8 cellular contexts compared by ENCODE assay signal in the genomic region with DNA sequence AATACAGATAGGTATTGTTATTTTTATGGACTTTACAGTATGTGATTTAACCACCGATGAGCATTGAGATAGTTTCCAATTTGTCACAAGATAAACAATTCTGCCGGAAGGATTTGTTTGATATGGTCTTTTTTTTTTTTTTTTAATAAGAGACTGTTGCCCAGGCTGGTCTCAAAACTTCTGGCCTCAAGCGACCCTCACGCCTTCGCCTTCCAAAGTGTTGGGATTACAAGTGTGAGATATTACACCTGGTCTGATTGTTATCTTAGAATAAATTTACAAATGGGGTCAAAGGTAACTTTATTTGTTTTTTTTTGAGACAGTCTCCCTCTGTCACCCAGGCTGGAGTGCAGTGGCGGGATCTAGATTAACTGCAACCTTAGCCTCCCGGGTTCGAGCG. TPM values are rescaled to one million over a fixed set of nuclear protein-coding genes. Genes with fewer than 3 reads are reported as not detected.
DNase-seq lines count a peak whose midpoint lies in the region; ATAC-seq, FAIRE-seq and TF ChIP-seq lines count a peak whose summit lies in the region.

No MANE protein-coding gene starts in this region.

- H3K36me3 ChIP-seq in iPS-20b (ENCODE audit: insufficient read depth, low read depth, low read length): no peaks in the 10 kb centered on the region

- no peak for ATAC-seq in stimulated activated naive B cell treated with anti-CD40 and anti-IgM and Interleukin-4, amounts not matched to agents 10 μg/mL and 1 μg/mL and 100 μg/mL, for 72 hours (replicated peaks)

- H3K27ac ChIP-seq in iPS-20b (ENCODE audit: low read length): no peak overlapping the region

- H3K36me3 Mint-ChIP-seq in HFFc6 (ENCODE audit: low read depth): peaks cover 6% of the 10 kb centered on the region
- H3K36me3 Mint-ChIP-seq in activated T-helper 1 cell treated with anti-CD3 and anti-CD28 coated beads, Interleukin-12 subunit alpha, Interleukin-12 subunit beta, Interleukin-2, Interleukin-4 antibody, amounts not matched to agents 30 ng/mL and 10 ng/mL and 1 ng/mL, durations not matched to agents 14 hours and 24 hours and 36 hours (ENCODE audit: low read depth): peaks cover 4% of the 10 kb centered on the region
- peaks cover 5 to 22% of the 10 kb centered on the region in 2 donors for H3K36me3 Mint-ChIP-seq in stimulated activated naive B cell treated with anti-CD40 and anti-IgM and Interleukin-4, amounts not matched to agents 10 μg/mL and 1 μg/mL and 100 μg/mL, for 72 hours

- H3K9me3 ChIP-seq in iPS-20b (ENCODE audit: insufficient read depth, low read depth, low read length): no peaks in the 10 kb centered on the region

- H3K4me3 Mint-ChIP-seq in HFFc6: peak overlapping the region; percentile 87
- H3K4me3 Mint-ChIP-seq in activated T-helper 1 cell treated with anti-CD3 and anti-CD28 coated beads, Interleukin-12 subunit alpha, Interleukin-12 subunit beta, Interleukin-2, Interleukin-4 antibody, amounts not matched to agents 30 ng/mL and 10 ng/mL and 1 ng/mL, durations not matched to agents 14 hours and 24 hours and 36 hours: peak overlapping the region; percentile 81
- peak overlapping the region; percentile 66 to 73 for H3K4me3 Mint-ChIP-seq in stimulated activated naive B cell treated with anti-CD40 and anti-IgM and Interleukin-4, amounts not matched to agents 10 μg/mL and 1 μg/mL and 100 μg/mL, for 72 hours

- TF ChIP-seq POLR2A in GM12892 (IDR thresholded peaks at IDR 0.05; ENCODE audit: low read depth, low read length): no peak

- no peaks in the 10 kb centered on the region; the same call in 1 of the 2 replicates for H3K4me1 ChIP-seq in iPS-20b (ENCODE audit: insufficient read depth, low read length)

- intact Hi-C loops in activated T-helper 1 cell treated with anti-CD3 and anti-CD28 coated beads, Interleukin-12 subunit alpha, Interleukin-12 subunit beta, Interleukin-2, Interleukin-4 antibody, amounts not matched to agents 30 ng/mL and 10 ng/mL and 1 ng/mL, durations not matched to agents 14 hours and 24 hours and 36 hours (cut with micrococcal nuclease): loop anchor here (2.0 kb wide), 3 partner anchors 81 to 103 kb away; no protein-coding TSS in a partner anchor

- H3K27ac Mint-ChIP-seq in HFFc6: peak overlapping the region; percentile 59
- H3K27ac Mint-ChIP-seq in activated T-helper 1 cell treated with anti-CD3 and anti-CD28 coated beads, Interleukin-12 subunit alpha, Interleukin-12 subunit beta, Interleukin-2, Interleukin-4 antibody, amounts not matched to agents 30 ng/mL and 10 ng/mL and 1 ng/mL, durations not matched to agents 14 hours and 24 hours and 36 hours: no peak overlapping the region
- peak overlapping the region; percentile 31 for H3K27ac Mint-ChIP-seq in stimulated activated naive B cell treated with anti-CD40 and anti-IgM and Interleukin-4, amounts not matched to agents 10 μg/mL and 1 μg/mL and 100 μg/mL, for 72 hours

- no peaks in the 10 kb centered on the region for H3K27me3 ChIP-seq in iPS-20b (ENCODE audit: insufficient read depth, low read length)

- H3K27me3 Mint-ChIP-seq in HFFc6 (ENCODE audit: insufficient read depth): no peaks in the 10 kb centered on the region; the same call in 1 of the 2 replicates
- peaks cover 2% of the 10 kb centered on the region for H3K27me3 Mint-ChIP-seq in activated T-helper 1 cell treated with anti-CD3 and anti-CD28 coated beads, Interleukin-12 subunit alpha, Interleukin-12 subunit beta, Interleukin-2, Interleukin-4 antibody, amounts not matched to agents 30 ng/mL and 10 ng/mL and 1 ng/mL, durations not matched to agents 14 hours and 24 hours and 36 hours (ENCODE audit: insufficient read depth)
- H3K27me3 Mint-ChIP-seq in stimulated activated naive B cell treated with anti-CD40 and anti-IgM and Interleukin-4, amounts not matched to agents 10 μg/mL and 1 μg/mL and 100 μg/mL, for 72 hours: no peaks in the 10 kb centered on the region

- H3K4me3 ChIP-seq in iPS-20b (ENCODE audit: low read length): peak overlapping the region; percentile 70

- DNase-seq in HFFc6 (no peak), EL (no peak), NCI-H774 (lab: John Stamatoyannopoulos, UW) (no peak), GM12892 (ENCODE audit: insufficient read length) (no peak), COR-L47 (lab: John Stamatoyannopoulos, UW) (no peak)
- no peak for DNase-seq in activated T-helper 1 cell treated with anti-CD3 and anti-CD28 coated beads, Interleukin-12 subunit alpha, Interleukin-12 subunit beta, Interleukin-2, Interleukin-4 antibody, amounts not matched to agents 30 ng/mL and 10 ng/mL and 1 ng/mL, durations not matched to agents 14 hours and 24 hours and 36 hours (ENCODE audit: low spot score)
- no peak for DNase-seq in stimulated activated naive B cell treated with anti-CD40 and anti-IgM and Interleukin-4, amounts not matched to agents 10 μg/mL and 1 μg/mL and 100 μg/mL, for 72 hours

- H3K4me1 Mint-ChIP-seq in HFFc6 (ENCODE audit: low read depth): peaks cover 46% of the 10 kb centered on the region
- peaks cover 9% of the 10 kb centered on the region for H3K4me1 Mint-ChIP-seq in activated T-helper 1 cell treated with anti-CD3 and anti-CD28 coated beads, Interleukin-12 subunit alpha, Interleukin-12 subunit beta, Interleukin-2, Interleukin-4 antibody, amounts not matched to agents 30 ng/mL and 10 ng/mL and 1 ng/mL, durations not matched to agents 14 hours and 24 hours and 36 hours (ENCODE audit: low read depth)
- H3K4me1 Mint-ChIP-seq in stimulated activated naive B cell treated with anti-CD40 and anti-IgM and Interleukin-4, amounts not matched to agents 10 μg/mL and 1 μg/mL and 100 μg/mL, for 72 hours: peaks cover 19 to 39% of the 10 kb centered on the region in 2 donors

- H3K9ac ChIP-seq in iPS-20b (ENCODE audit: low read depth, low read length): peak overlapping the region; percentile 80; the same call in 1 of the 2 replicates

- no peak for TF ChIP-seq CTCF in HFFc6 (IDR thresholded peaks at IDR 0.05)

- no peaks in the 10 kb centered on the region for H3K9me3 Mint-ChIP-seq in HFFc6
- no peaks in the 10 kb centered on the region for H3K9me3 Mint-ChIP-seq in activated T-helper 1 cell treated with anti-CD3 and anti-CD28 coated beads, Interleukin-12 subunit alpha, Interleukin-12 subunit beta, Interleukin-2, Interleukin-4 antibody, amounts not matched to agents 30 ng/mL and 10 ng/mL and 1 ng/mL, durations not matched to agents 14 hours and 24 hours and 36 hours
- H3K9me3 Mint-ChIP-seq in stimulated activated naive B cell treated with anti-CD40 and anti-IgM and Interleukin-4, amounts not matched to agents 10 μg/mL and 1 μg/mL and 100 μg/mL, for 72 hours: no peaks in the 10 kb centered on the region

- no peak for FAIRE-seq in GM12892 (lab: Jason Lieb, UNC)

RNA-seq across cellular contexts. Expression of a gene that starts 1.2 kb away (rescaled TPM):
- 10 to 100 TPM; 16.2 to 26.0 (median 22.7) TPM for total RNA-seq in HFFc6 (2021; fragmentation: NEBNext Ultra II Directional; extraction: Animal tissue kit (Norgen Biotek cat#: 25700))
- total RNA-seq in activated T-helper 1 cell treated with anti-CD3 and anti-CD28 coated beads, Interleukin-12 subunit alpha, Interleukin-12 subunit beta, Interleukin-2, Interleukin-4 antibody, amounts not matched to agents 30 ng/mL and 10 ng/mL and 1 ng/mL, durations not matched to agents 14 hours and 24 hours and 36 hours: 11.6 and 13.1 TPM in 2 replicates
- 7.8 TPM for polyA plus RNA-seq in GM12892 (2012; ENCODE audit: missing spikeins)
